1 cellular context compared by ENCODE assay signal in the genomic region with DNA sequence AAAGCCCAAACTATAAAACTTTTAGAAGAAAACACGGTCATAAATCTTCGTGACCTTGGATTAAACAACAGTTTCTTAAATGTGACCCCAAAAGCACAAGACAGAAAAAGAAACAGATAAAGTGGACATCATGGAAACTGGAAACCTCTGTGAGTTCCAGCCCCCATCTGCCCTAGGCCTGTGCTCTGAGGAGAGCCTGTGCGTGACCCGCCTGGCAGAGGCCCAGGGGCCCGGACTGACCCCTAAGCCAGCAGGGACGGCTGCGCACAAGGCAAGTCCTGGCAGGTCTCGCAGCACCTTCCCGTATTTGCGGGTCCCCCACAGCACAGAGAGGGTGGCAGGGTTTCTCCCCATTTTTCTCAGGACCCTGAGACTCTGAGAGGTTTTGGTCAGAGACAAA.
TF ChIP-seq lines count a peak whose summit lies in the region.

No MANE protein-coding gene starts in this region.

TF ChIP-seq in HepG2, 621 proteins besides CTCF, POLR2A, EP300 and RAD21 (continued from another document):
- TF ChIP-seq, protein P1, sequence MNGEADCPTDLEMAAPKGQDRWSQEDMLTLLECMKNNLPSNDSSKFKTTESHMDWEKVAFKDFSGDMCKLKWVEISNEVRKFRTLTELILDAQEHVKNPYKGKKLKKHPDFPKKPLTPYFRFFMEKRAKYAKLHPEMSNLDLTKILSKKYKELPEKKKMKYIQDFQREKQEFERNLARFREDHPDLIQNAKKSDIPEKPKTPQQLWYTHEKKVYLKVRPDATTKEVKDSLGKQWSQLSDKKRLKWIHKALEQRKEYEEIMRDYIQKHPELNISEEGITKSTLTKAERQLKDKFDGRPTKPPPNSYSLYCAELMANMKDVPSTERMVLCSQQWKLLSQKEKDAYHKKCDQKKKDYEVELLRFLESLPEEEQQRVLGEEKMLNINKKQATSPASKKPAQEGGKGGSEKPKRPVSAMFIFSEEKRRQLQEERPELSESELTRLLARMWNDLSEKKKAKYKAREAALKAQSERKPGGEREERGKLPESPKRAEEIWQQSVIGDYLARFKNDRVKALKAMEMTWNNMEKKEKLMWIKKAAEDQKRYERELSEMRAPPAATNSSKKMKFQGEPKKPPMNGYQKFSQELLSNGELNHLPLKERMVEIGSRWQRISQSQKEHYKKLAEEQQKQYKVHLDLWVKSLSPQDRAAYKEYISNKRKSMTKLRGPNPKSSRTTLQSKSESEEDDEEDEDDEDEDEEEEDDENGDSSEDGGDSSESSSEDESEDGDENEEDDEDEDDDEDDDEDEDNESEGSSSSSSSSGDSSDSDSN (CRISPR knock-in tag; IDR thresholded peaks at IDR 0.05): no peak
- no peak for TF ChIP-seq PPARG (CRISPR knock-in tag; conservative IDR thresholded peaks at IDR 0.05)
